ENCODE assay signal across 9 cellular contexts in genomic region chr9:34493972-34494535, GRCh38. TPM values are rescaled to one million over a fixed set of nuclear protein-coding genes. Genes with fewer than 3 reads are reported as not detected.
DNase-seq lines count a peak whose midpoint lies in the region; ATAC-seq and TF ChIP-seq lines count a peak whose summit lies in the region.
"Had no signal": no experiment of that assay in that cellular context is flagged by ENCODE, and none has a peak within 500 bp of the region (broad histone marks: within the 10 kb centered on the region; RNA-seq: fewer than 3 reads in every experiment).

No MANE protein-coding gene starts in this region.

- no peaks in the 10 kb centered on the region for H3K9me3 ChIP-seq in HEK293 (ENCODE audit: control insufficient read depth, insufficient read depth, low read depth, low read length)
- H3K9me3 ChIP-seq in osteoblast (ENCODE audit: low read depth, low read length), result no peaks in the 10 kb centered on the region

- no peak for TF ChIP-seq CTCF in HEK293 (tag by site-specific recombination; IDR thresholded peaks at IDR 0.05)
- no peak for TF ChIP-seq CTCF in epithelial cell of esophagus (IDR thresholded peaks at IDR 0.05; ENCODE audit: insufficient read depth, low read depth, low read length, missing control alignments)
- TF ChIP-seq CTCF in osteoblast (IDR thresholded peaks at IDR 0.05; ENCODE audit: extremely low read depth, low read depth, low read length), result no peak

- POLR2A ChIA-PET in HEK293 (lab: Yijun Ruan, JAX), result interaction anchor here (1.2 kb wide), 1 partner anchor 8 kb away, joined by 3 read pairs; no protein-coding TSS in a partner anchor

- no peak for ATAC-seq in HG02642 (IDR thresholded peaks at IDR 0.05; ENCODE audit: poor library complexity, unreplicated experiment)
- ATAC-seq in HG02970 (IDR thresholded peaks at IDR 0.05; ENCODE audit: low FRiP score, unreplicated experiment), result no peak
- ATAC-seq in GM18502 (IDR thresholded peaks at IDR 0.05; ENCODE audit: poor library complexity, unreplicated experiment), result no peak

- H3K27me3 ChIP-seq in osteoblast (ENCODE audit: insufficient read depth, low read length), result peaks cover 16% of the 10 kb centered on the region

- no peaks in the 10 kb centered on the region for H3K4me1 ChIP-seq in HEK293 (ENCODE audit: control insufficient read depth, insufficient read depth, low read length)
- no peaks in the 10 kb centered on the region for H3K4me1 ChIP-seq in osteoblast (ENCODE audit: insufficient read depth, low read length)

- H2AFZ ChIP-seq in osteoblast (ENCODE audit: low read length), result no peak overlapping the region

- H3K4me2 ChIP-seq in osteoblast (ENCODE audit: insufficient read depth, low read length), result no peak overlapping the region

- CTCF ChIA-PET in HEK293 (lab: Yijun Ruan, JAX), result interaction anchor here (1.1 to 2.7 kb wide), 4 partner anchors 55 to 115 kb away, joined by 3 to 12 read pairs (median 6); no protein-coding TSS in a partner anchor

- H3K4me3 ChIP-seq in HEK293 (ENCODE audit: low read depth, low read length) (no peak overlapping the region), epithelial cell of esophagus (ENCODE audit: low read length) (no peak overlapping the region), osteoblast (ENCODE audit: insufficient read depth, low read length) (no peak overlapping the region)

- H3K79me2 ChIP-seq in osteoblast (ENCODE audit: insufficient read depth, low read length), result no peaks in the 10 kb centered on the region

- H3K27ac ChIP-seq in HEK293 (ENCODE audit: extremely low read depth, low read depth, low read length), result no peak overlapping the region
- no peak overlapping the region for H3K27ac ChIP-seq in osteoblast (ENCODE audit: low read depth, low read length)

- DNase-seq in RKO (ENCODE audit: low spot score), result peak; percentile 61
- DNase-seq in epithelial cell of esophagus (ENCODE audit: low read depth), result peak; percentile 60
- peak; percentile 82 for DNase-seq in osteoblast (ENCODE audit: insufficient read length, low spot score, missing footprints)
- DNase-seq in cortex of kidney (lab: John Stamatoyannopoulos, UW), result no peak
- DNase-seq: naive B cell had no signal

- no peaks in the 10 kb centered on the region for H4K20me1 ChIP-seq in osteoblast (ENCODE audit: insufficient read depth, low read length)

- no peaks in the 10 kb centered on the region for H3K36me3 ChIP-seq in HEK293 (ENCODE audit: control insufficient read depth in 2 of 2, insufficient read depth in 1 of 2, low read length in 2 of 2)
- H3K36me3 ChIP-seq in osteoblast (ENCODE audit: insufficient read depth, low read length), result no peaks in the 10 kb centered on the region

TF ChIP-seq in HEK293, 187 proteins besides CTCF, POLR2A, EP300 and RAD21:
- TF ChIP-seq ZNF660 (tag by site-specific recombination; IDR thresholded peaks at IDR 0.05) (no peak), ZNF394 (tag by site-specific recombination; IDR thresholded peaks at IDR 0.05; ENCODE audit: borderline replicate concordance) (no peak), ZBTB17 (tag by site-specific recombination; IDR thresholded peaks at IDR 0.05) (no peak), ZNF585B (tag by site-specific recombination; IDR thresholded peaks at IDR 0.05) (no peak), ZBTB7A (tag by site-specific recombination; IDR thresholded peaks at IDR 0.05; ENCODE audit: low read depth) (no peak), SCRT2 (tag by site-specific recombination; IDR thresholded peaks at IDR 0.05) (no peak), REPIN1 (tag by site-specific recombination; IDR thresholded peaks at IDR 0.05; ENCODE audit: low read depth) (no peak), ZFP41 (tag by site-specific recombination; IDR thresholded peaks at IDR 0.05; ENCODE audit: borderline replicate concordance) (no peak), ZNF214 (tag by site-specific recombination; IDR thresholded peaks at IDR 0.05; ENCODE audit: borderline replicate concordance) (no peak), ZSCAN23 (tag by site-specific recombination; IDR thresholded peaks at IDR 0.05) (no peak), ZNF677 (tag by site-specific recombination; IDR thresholded peaks at IDR 0.05) (no peak), ZNF184 (tag by site-specific recombination; IDR thresholded peaks at IDR 0.05) (no peak), ZFHX2 (tag by site-specific recombination; conservative IDR thresholded peaks at IDR 0.05) (peak; percentile 40; the same call in 1 of the 2 replicates), REST (tag by site-specific recombination; IDR thresholded peaks at IDR 0.05) (peak; percentile 95), MZF1 (tag by site-specific recombination; IDR thresholded peaks at IDR 0.05; ENCODE audit: borderline replicate concordance) (no peak)
TF ChIP-seq in HEK293: peak in this region for 2.

RNA-seq across cellular contexts. Expression of gene ENHO, which starts 28.7 kb away (rescaled TPM):
- total RNA-seq in osteoblast, result under 0.01 and 0.29 TPM in 2 replicates

RNA-seq across cellular contexts. Expression of gene DNAI1, which starts 35.4 kb away (rescaled TPM):
- total RNA-seq in osteoblast, result 47.4 TPM in 1 of 2 replicates, not detected in the other

RNA-seq across cellular contexts. Expression of gene FAM219A, which starts 35.7 kb away (rescaled TPM):
- total RNA-seq in osteoblast, result 8.5 and 9.4 TPM in 2 replicates
